Comparison of ENCODE assay signal across 32 cellular contexts in genomic region chr11:109788969-109789490, GRCh38.
"Had no signal": no experiment of that assay in that cellular context is flagged by ENCODE, and none has a peak within 500 bp of the region (broad histone marks: within the 10 kb centered on the region; RNA-seq: fewer than 3 reads in every experiment).

No MANE protein-coding gene starts in this region.

- H3K9me3 ChIP-seq: left lung, lower lobe of right lung, pancreas, prostate gland, sigmoid colon, spleen, suprapubic skin, thoracic aorta, tibial artery, upper lobe of right lung had no signal

- H3K4me1 ChIP-seq: left lung, lower lobe of right lung, prostate gland, sigmoid colon, spleen, suprapubic skin, tibial artery, upper lobe of right lung had no signal

- DNase-seq: hypothalamus; immature natural killer cell; kidney; left colon; left lung; lower lobe of right lung; mammary epithelial cell; mesenchymal stem cell; naive B cell; natural killer cell; nephron progenitor cell; nucleus accumbens; pancreas; posterior cingulate gyrus; retina; right cardiac atrium; sigmoid colon; small intestine; spleen; stimulated activated CD4-positive, alpha-beta T cell treated with anti-CD3 and anti-CD28 coated beads, Interleukin-4, amount 100 ng/mL, for 24 hours; stimulated activated naive CD4-positive, alpha-beta T cell; tibial artery; trophoblast cell; upper lobe of right lung had no signal

- H3K36me3 ChIP-seq: left lung, lower lobe of right lung, pancreas, prostate gland, sigmoid colon, spleen, suprapubic skin, thoracic aorta, tibial artery, upper lobe of right lung had no signal

- H3K4me3 ChIP-seq: left lung, lower lobe of right lung, pancreas, prostate gland, sigmoid colon, spleen, suprapubic skin, thoracic aorta, tibial artery, upper lobe of right lung had no signal

- H3K27ac ChIP-seq: left lung, lower lobe of right lung, pancreas, prostate gland, sigmoid colon, spleen, suprapubic skin, thoracic aorta, tibial artery, upper lobe of right lung had no signal

- H3K9me3 Mint-ChIP-seq: naive B cell; natural killer cell; stimulated activated effector memory CD8-positive, alpha-beta T cell treated with anti-CD3 and anti-CD28 coated beads, Interleukin-12 subunit alpha, Interleukin-12 subunit beta, amount 100 ng/mL, for 72 hours; stimulated activated naive CD8-positive, alpha-beta T cell treated with anti-CD3 and anti-CD28 coated beads, Interleukin-15, Interleukin-2, amounts not matched to agents 100 ng/mL and 50 ng/mL, for 24 hours had no signal

- FAIRE-seq: islet of Langerhans, kidney, pancreas, small intestine, urothelium cell line had no signal

- H3K27me3 ChIP-seq: left lung, pancreas, sigmoid colon, spleen, suprapubic skin, tibial artery, upper lobe of right lung had no signal

- H3K27ac Mint-ChIP-seq: immature natural killer cell; mesothelial cell of epicardium; natural killer cell; nephron progenitor cell; stimulated activated effector memory CD8-positive, alpha-beta T cell treated with anti-CD3 and anti-CD28 coated beads, Interleukin-12 subunit alpha, Interleukin-12 subunit beta, amount 100 ng/mL, for 72 hours; stimulated activated naive CD8-positive, alpha-beta T cell treated with anti-CD3 and anti-CD28 coated beads, Interleukin-15, Interleukin-2, amounts not matched to agents 100 ng/mL and 50 ng/mL, for 24 hours had no signal

- H3K4me3 Mint-ChIP-seq: immature natural killer cell; mesothelial cell of epicardium; naive B cell; natural killer cell; nephron progenitor cell; stimulated activated effector memory CD8-positive, alpha-beta T cell treated with anti-CD3 and anti-CD28 coated beads, Interleukin-12 subunit alpha, Interleukin-12 subunit beta, amount 100 ng/mL, for 72 hours; stimulated activated naive CD8-positive, alpha-beta T cell treated with anti-CD3 and anti-CD28 coated beads, Interleukin-15, Interleukin-2, amounts not matched to agents 100 ng/mL and 50 ng/mL, for 24 hours had no signal

- H3K27me3 Mint-ChIP-seq: stimulated activated naive CD8-positive, alpha-beta T cell treated with anti-CD3 and anti-CD28 coated beads, Interleukin-15, Interleukin-2, amounts not matched to agents 100 ng/mL and 50 ng/mL, for 24 hours had no signal

- H3K36me3 Mint-ChIP-seq: immature natural killer cell; mesothelial cell of epicardium; naive B cell; natural killer cell; stimulated activated effector memory CD8-positive, alpha-beta T cell treated with anti-CD3 and anti-CD28 coated beads, Interleukin-12 subunit alpha, Interleukin-12 subunit beta, amount 100 ng/mL, for 72 hours had no signal

- ATAC-seq: left colon; left lung; lower lobe of right lung; natural killer cell; pancreas; right cardiac atrium; stimulated activated effector memory CD8-positive, alpha-beta T cell treated with anti-CD3 and anti-CD28 coated beads, Interleukin-12 subunit alpha, Interleukin-12 subunit beta, amount 100 ng/mL, for 72 hours; upper lobe of right lung had no signal

- H3K4me1 Mint-ChIP-seq: immature natural killer cell; naive B cell; natural killer cell; stimulated activated effector memory CD8-positive, alpha-beta T cell treated with anti-CD3 and anti-CD28 coated beads, Interleukin-12 subunit alpha, Interleukin-12 subunit beta, amount 100 ng/mL, for 72 hours had no signal
